Comparison of ENCODE assay signal across 24 cellular contexts in the genomic region with DNA sequence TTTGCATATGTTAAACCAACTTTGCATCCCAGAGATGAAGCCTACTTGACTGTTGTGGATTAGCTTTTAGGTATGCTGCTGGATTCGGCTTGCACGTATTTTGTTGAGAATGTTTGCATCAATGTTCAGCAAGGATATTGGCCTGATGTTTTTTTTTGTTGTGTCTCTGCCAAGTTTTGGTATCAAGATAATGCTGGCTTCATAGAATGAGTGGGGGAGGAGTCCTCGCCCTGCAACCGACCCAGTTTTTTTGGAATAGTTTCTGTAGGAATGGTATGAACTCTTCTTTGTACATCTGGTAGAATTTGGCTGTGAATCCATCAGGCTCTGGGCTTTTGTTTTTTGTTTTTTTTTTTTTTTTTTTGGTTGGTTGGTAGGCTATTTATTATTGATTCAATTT.
A peak's percentile ranks its signal among the peaks of the same experiment; 100 is the strongest.
DNase-seq lines count a peak whose midpoint lies in the region; ATAC-seq, FAIRE-seq and TF ChIP-seq lines count a peak whose summit lies in the region.
"Had no signal": no experiment of that assay in that cellular context is flagged by ENCODE, and none has a peak within 500 bp of the region (broad histone marks: within the 10 kb centered on the region; RNA-seq: fewer than 3 reads in every experiment).

No MANE protein-coding gene starts in this region.

- WGBS in right lobe of liver (ENCODE audit: insufficient coverage, low coverage, low lambda C conversion rate, missing lambda C conversion rate) = 22% methylated on average over 4 of the region's 4 CpGs
- 67% methylated on average over 4 of the region's 4 CpGs for WGBS in HepG2 (ENCODE audit: low lambda C conversion rate)

- H3K36me3 ChIP-seq in right lobe of liver = no peaks in the 10 kb centered on the region
- H3K36me3 ChIP-seq in HepG2 (replicated peaks in 1 of 2; ENCODE audit: control insufficient read depth in 1 of 2, insufficient read depth in 2 of 2, low read length in 2 of 2) = no peaks in the 10 kb centered on the region
- H3K36me3 ChIP-seq: BE2C had no signal

- intact Hi-C loops in right lobe of liver (cut with DNase I) = no loop called here
- intact Hi-C loops in HepG2 (cut with micrococcal nuclease; ENCODE audit: unreplicated experiment) = no loop called here

- H3K4me3 ChIP-seq in right lobe of liver = no peak overlapping the region
- no peak overlapping the region for H3K4me3 ChIP-seq in HepG2 (replicated peaks in 1 of 3; ENCODE audit: insufficient read depth in 1 of 3, low read depth in 2 of 3, low read length in 3 of 3)
- no peak overlapping the region for H3K4me3 ChIP-seq in choroid plexus epithelial cell (ENCODE audit: low read depth, low read length)
- no peak overlapping the region for H3K4me3 ChIP-seq in fibroblast of the aortic adventitia (ENCODE audit: low read depth, low read length)
- H3K4me3 ChIP-seq: BLaER1 treated with 17β-estradiol and CSF1 and Interleukin-3, amounts not matched to agents 10 nM and 100 nM; GM12878; GM23338 had no signal

- no peaks in the 10 kb centered on the region for H3K27me3 ChIP-seq in right lobe of liver
- no peaks in the 10 kb centered on the region for H3K27me3 ChIP-seq in HepG2 (ENCODE audit: control insufficient read depth in 1 of 2, insufficient read depth in 2 of 2, low read length in 2 of 2)
- H3K27me3 ChIP-seq: BE2C; BLaER1 treated with 17β-estradiol and CSF1 and Interleukin-3, amounts not matched to agents 10 nM and 100 nM had no signal

- CTCF ChIA-PET in HepG2 (lab: Yijun Ruan, JAX; ENCODE audit: low intra/inter-chr PET ratio, low total read pairs) = no interaction called here

- in situ Hi-C loops in HepG2 (cut with HindIII; ENCODE audit: extremely low pct_ligation_motif_present, low pct_unique_long_range_greater_than_20kb) = no loop called here

- BruUV-seq in HepG2 (replicated peaks; lab: Mats Ljungman, UMichigan) = no TSS peak

- no peak for DNase-seq in right lobe of liver
- DNase-seq in HepG2 (ENCODE audit: low spot score) = no peak
- peak; percentile 29 for DNase-seq in choroid plexus epithelial cell (ENCODE audit: low read depth)
- peak; percentile 9 for DNase-seq in fibroblast of the aortic adventitia (ENCODE audit: low read depth)
- no peak for DNase-seq in urothelium cell line (ENCODE audit: low spot score)
- no peak for DNase-seq in NCI-H2196 treated with DMSO at 0.1 percent for 48 hours (lab: John Stamatoyannopoulos, UW; ENCODE audit: unreplicated experiment)
- no peak for DNase-seq in NAMALWA (ENCODE audit: low spot score)
- DNase-seq: ACHN; AML-193; BE2C; Calu3; CD4-positive, alpha-beta T cell; COR-L47; DMS53; DMS79 treated with DMSO at 0.1 percent for 48 hours; H9 had no signal

- no peak overlapping the region for H3K4me2 ChIP-seq in HepG2 (ENCODE audit: low read depth, low read length)
- H3K4me2 ChIP-seq: BLaER1 treated with 17β-estradiol and CSF1 and Interleukin-3, amounts not matched to agents 10 nM and 100 nM; GM23338 had no signal

- no peaks in the 10 kb centered on the region for H4K20me1 ChIP-seq in HepG2 (ENCODE audit: insufficient read depth, low read length)
- H4K20me1 ChIP-seq: BLaER1 treated with 17β-estradiol and CSF1 and Interleukin-3, amounts not matched to agents 10 nM and 100 nM had no signal

- no peak overlapping the region for H3K9ac ChIP-seq in HepG2 (ENCODE audit: insufficient read depth, low read depth, low read length)
- H3K9ac ChIP-seq: BLaER1 treated with 17β-estradiol and CSF1 and Interleukin-3, amounts not matched to agents 10 nM and 100 nM had no signal

- ATAC-seq in right lobe of liver = peak; percentile 59 to 85 (median 76)
- ATAC-seq in HepG2 = no peak
- no peak for ATAC-seq in HG02763 (IDR thresholded peaks at IDR 0.05; ENCODE audit: unreplicated experiment)
- ATAC-seq: GM12878, GM23338, HCT116 had no signal

- no peak for TF ChIP-seq RAD21 in HepG2 (CRISPR knock-in tag; IDR thresholded peaks at IDR 0.05)

- FAIRE-seq in HepG2 (lab: Jason Lieb, UNC) (no peak), urothelium cell line (lab: Jason Lieb, UNC) (peak; percentile 27)
- FAIRE-seq: A204.1, G401.6, GM12878 had no signal

- TF ChIP-seq CTCF in right lobe of liver (IDR thresholded peaks at IDR 0.05) (no peak), HepG2 (CRISPR knock-in tag; IDR thresholded peaks at IDR 0.05) (no peak), choroid plexus epithelial cell (conservative IDR thresholded peaks at IDR 0.05; ENCODE audit: low read depth, low read length) (no peak), fibroblast of the aortic adventitia (IDR thresholded peaks at IDR 0.05; ENCODE audit: insufficient read depth, low read length) (no peak)

- TF ChIP-seq POLR2A in right lobe of liver (IDR thresholded peaks at IDR 0.05) = no peak
- no peak for TF ChIP-seq POLR2A in HepG2 (IDR thresholded peaks at IDR 0.05; ENCODE audit: insufficient read depth in 1 of 2, low read depth in 2 of 2, low read length in 2 of 2)

- no peak overlapping the region for H3K27ac ChIP-seq in right lobe of liver
- no peak overlapping the region for H3K27ac ChIP-seq in HepG2 (ENCODE audit: extremely low read length, insufficient read depth, low read length)
- H3K27ac ChIP-seq: 22Rv1; BLaER1 treated with 17β-estradiol and CSF1 and Interleukin-3, amounts not matched to agents 10 nM and 100 nM had no signal

- no peaks in the 10 kb centered on the region for H3K79me2 ChIP-seq in HepG2 (ENCODE audit: insufficient read depth, low read length)

- H3K4me1 ChIP-seq in right lobe of liver = peaks cover 0 to 14% (median 0%) of the 10 kb centered on the region in 4 donors
- H3K4me1 ChIP-seq in HepG2 (ENCODE audit: insufficient read depth, low read length) = no peaks in the 10 kb centered on the region
- H3K4me1 ChIP-seq: BE2C had no signal

- no peak for TF ChIP-seq EP300 in HepG2 (IDR thresholded peaks at IDR 0.05; ENCODE audit: low read depth in 2 of 2, low read length in 2 of 2)
- no peak for TF ChIP-seq EP300 in HepG2 (CRISPR knock-in tag; IDR thresholded peaks at IDR 0.05; ENCODE audit: borderline replicate concordance)

- no peak overlapping the region for H2AFZ ChIP-seq in HepG2 (ENCODE audit: low read length)
- H2AFZ ChIP-seq: GM23338 had no signal

- POLR2A ChIA-PET in HepG2 (lab: Yijun Ruan, JAX) = no interaction called here

- H3K9me3 ChIP-seq in right lobe of liver (no peaks in the 10 kb centered on the region), HepG2 (ENCODE audit: low read length) (peaks cover 12% of the 10 kb centered on the region)
- H3K9me3 ChIP-seq: BE2C had no signal

TF ChIP-seq in HepG2, 621 proteins besides CTCF, POLR2A, EP300 and RAD21:
- TF ChIP-seq SIN3A (IDR thresholded peaks at IDR 0.05; ENCODE audit: borderline replicate concordance, low read depth, low read length) = no peak
- TF ChIP-seq, protein P1, sequence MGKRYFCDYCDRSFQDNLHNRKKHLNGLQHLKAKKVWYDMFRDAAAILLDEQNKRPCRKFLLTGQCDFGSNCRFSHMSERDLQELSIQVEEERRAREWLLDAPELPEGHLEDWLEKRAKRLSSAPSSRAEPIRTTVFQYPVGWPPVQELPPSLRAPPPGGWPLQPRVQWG (CRISPR knock-in tag; IDR thresholded peaks at IDR 0.05; ENCODE audit: borderline replicate concordance, low read depth) = no peak
- TF ChIP-seq, protein P2, sequence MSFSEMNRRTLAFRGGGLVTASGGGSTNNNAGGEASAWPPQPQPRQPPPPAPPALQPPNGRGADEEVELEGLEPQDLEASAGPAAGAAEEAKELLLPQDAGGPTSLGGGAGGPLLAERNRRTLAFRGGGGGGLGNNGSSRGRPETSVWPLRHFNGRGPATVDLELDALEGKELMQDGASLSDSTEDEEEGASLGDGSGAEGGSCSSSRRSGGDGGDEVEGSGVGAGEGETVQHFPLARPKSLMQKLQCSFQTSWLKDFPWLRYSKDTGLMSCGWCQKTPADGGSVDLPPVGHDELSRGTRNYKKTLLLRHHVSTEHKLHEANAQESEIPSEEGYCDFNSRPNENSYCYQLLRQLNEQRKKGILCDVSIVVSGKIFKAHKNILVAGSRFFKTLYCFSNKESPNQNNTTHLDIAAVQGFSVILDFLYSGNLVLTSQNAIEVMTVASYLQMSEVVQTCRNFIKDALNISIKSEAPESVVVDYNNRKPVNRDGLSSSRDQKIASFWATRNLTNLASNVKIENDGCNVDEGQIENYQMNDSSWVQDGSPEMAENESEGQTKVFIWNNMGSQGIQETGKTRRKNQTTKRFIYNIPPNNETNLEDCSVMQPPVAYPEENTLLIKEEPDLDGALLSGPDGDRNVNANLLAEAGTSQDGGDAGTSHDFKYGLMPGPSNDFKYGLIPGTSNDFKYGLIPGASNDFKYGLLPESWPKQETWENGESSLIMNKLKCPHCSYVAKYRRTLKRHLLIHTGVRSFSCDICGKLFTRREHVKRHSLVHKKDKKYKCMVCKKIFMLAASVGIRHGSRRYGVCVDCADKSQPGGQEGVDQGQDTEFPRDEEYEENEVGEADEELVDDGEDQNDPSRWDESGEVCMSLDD (CRISPR knock-in tag; IDR thresholded peaks at IDR 0.05; ENCODE audit: borderline replicate concordance) = no peak
- TF ChIP-seq ZC3H4 (CRISPR knock-in tag; IDR thresholded peaks at IDR 0.05; ENCODE audit: borderline replicate concordance) = no peak
- TF ChIP-seq GATA4 (IDR thresholded peaks at IDR 0.05; ENCODE audit: borderline replicate concordance, low read depth) = no peak
TF ChIP-seq in HepG2: peak in this region for 0.

Comparison
In these comparisons a context has a peak if more than half of its experiments do, and no peak if none do; other contexts are left out.
1. ATAC-seq: peak in right lobe of liver (4 of 4); none in HepG2 (single experiment) and HG02763 (single experiment).
2. DNase-seq: peak in choroid plexus epithelial cell (single experiment) and fibroblast of the aortic adventitia (single experiment); none in right lobe of liver (0 of 3), HepG2 (single experiment), urothelium cell line (single experiment), NCI-H2196 treated with DMSO at 0.1 percent for 48 hours (single experiment) and NAMALWA (single experiment).